In the genomic region with DNA sequence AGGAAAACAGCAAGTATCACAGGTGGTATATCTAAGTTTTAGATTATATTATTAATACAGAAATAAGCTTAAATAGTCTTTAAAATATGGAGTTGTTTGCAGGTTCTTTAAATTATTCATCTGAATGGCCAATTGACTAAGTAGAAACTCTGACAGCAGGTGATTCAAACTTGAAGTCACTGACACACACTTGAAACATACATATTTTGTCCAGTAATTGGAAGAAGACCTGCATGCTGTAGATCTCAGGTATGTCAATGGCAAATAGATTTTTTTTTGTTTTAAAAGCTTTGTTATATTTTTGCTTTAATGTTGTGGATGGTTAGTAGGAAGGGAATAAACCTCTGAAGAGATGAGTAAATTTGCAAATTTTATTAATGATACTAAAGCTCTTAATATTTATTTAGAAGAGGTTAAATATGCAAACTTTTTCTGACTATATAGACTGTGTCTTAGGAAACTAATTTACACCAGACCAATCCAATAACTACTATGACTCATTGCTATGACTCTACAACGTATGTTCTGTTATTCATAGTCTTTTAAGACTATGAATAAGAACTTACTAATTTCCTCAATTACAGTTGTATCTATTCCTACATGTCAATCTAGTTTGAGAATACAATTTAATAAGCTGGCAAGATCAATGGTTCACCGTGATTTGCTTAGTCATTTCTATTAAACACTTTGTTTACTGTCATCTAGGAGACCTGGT, we compare ENCODE assay signal across 17 cellular contexts. TPM values are rescaled to one million over a fixed set of nuclear protein-coding genes. Genes with fewer than 3 reads are reported as not detected.
DNase-seq lines count a peak whose midpoint lies in the region; ATAC-seq lines count a peak whose summit lies in the region.
"Had no signal": no experiment of that assay in that cellular context is flagged by ENCODE, and none has a peak within 500 bp of the region (broad histone marks: within the 10 kb centered on the region; RNA-seq: fewer than 3 reads in every experiment).

No MANE protein-coding gene starts in this region.

- H3K36me3 ChIP-seq in GM23248 (ENCODE audit: low read depth): no peaks in the 10 kb centered on the region

- in situ Hi-C loops in GM23248 (cut with MboI): no loop called here

- H3F3A ChIP-seq in GM23248 (ENCODE audit: insufficient read depth): no peaks in the 10 kb centered on the region

- H3K27me3 ChIP-seq in GM23248 (replicated peaks; ENCODE audit: insufficient read depth): no peaks in the 10 kb centered on the region

- H3K4me2 ChIP-seq in GM23248 (ENCODE audit: unreplicated experiment): no peak overlapping the region

- no peak overlapping the region for H3K9ac ChIP-seq in GM23248

- H3K27ac ChIP-seq in GM23248 (no peak overlapping the region), epithelial cell of prostate (peak overlapping the region; percentile 67), caudate nucleus (ENCODE audit: low read depth, low read length) (no peak overlapping the region)
- H3K27ac ChIP-seq: C4-2B had no signal

- no peaks in the 10 kb centered on the region for H3K79me2 ChIP-seq in GM23248 (ENCODE audit: insufficient read depth)

- no peaks in the 10 kb centered on the region for H3K4me1 ChIP-seq in GM23248 (ENCODE audit: insufficient read depth)

- DNase-seq in GM23248 (peak; percentile 6), NCI-H226 (peak; percentile 31), epithelial cell of prostate (ENCODE audit: low read depth, low spot score) (peak; percentile 53), renal cortical epithelial cell (ENCODE audit: low read depth) (peak; percentile 6), caudate nucleus (lab: John Stamatoyannopoulos, UW) (no peak), CD1c-positive myeloid dendritic cell (ENCODE audit: extremely low spot score) (no peak)
- DNase-seq: COR-L47, DMS153, EL, NCI-H1105 treated with DMSO at 0.1 percent for 48 hours, NCI-H1694 treated with DMSO at 0.1 percent for 48 hours, NCI-H2107, NCI-H446, PC-3 had no signal

- no peaks in the 10 kb centered on the region for H3K9me3 ChIP-seq in GM23248 (ENCODE audit: low read depth)

- H2AFZ ChIP-seq in GM23248: no peak overlapping the region

- H3K9me2 ChIP-seq in GM23248 (ENCODE audit: insufficient read depth): no peaks in the 10 kb centered on the region

- ATAC-seq in HG02588 (IDR thresholded peaks at IDR 0.05; ENCODE audit: unreplicated experiment): no peak
- ATAC-seq: PC-3 had no signal

- H4K20me1 ChIP-seq in GM23248 (ENCODE audit: insufficient read depth): no peaks in the 10 kb centered on the region

- WGBS in GM23248 (ENCODE audit: low coverage in 1 of 2, low lambda C conversion rate in 2 of 2, missing lambda C conversion rate in 2 of 2), 2 experiments: 1 to 3% methylated on average over 2 of the region's 2 CpGs

- no peak overlapping the region for H3K4me3 ChIP-seq in GM23248

RNA-seq across cellular contexts. Expression of a gene that starts 53.9 kb away (rescaled TPM):
- not detected in 2 replicates for total RNA-seq in GM23248 (2014; rRNA removed; shearing (Covaris generic))
- not detected in 2 replicates for polyA plus RNA-seq in GM23248 (2016; fragmentation: Nextera tagmentation; extraction: Ambion mirVana)
- total RNA-seq in renal cortical epithelial cell: not detected in 2 replicates
- total RNA-seq: PC-3, SK-MEL-5 had no signal

Comparison
In these comparisons a context has a peak if more than half of its experiments do, and no peak if none do; other contexts are left out.
1. DNase-seq: peak in GM23248 (single experiment), NCI-H226 (single experiment), epithelial cell of prostate (single experiment) and renal cortical epithelial cell (single experiment); none in caudate nucleus (0 of 61) and CD1c-positive myeloid dendritic cell (single experiment).